ENCODE assay signal across 8 cellular contexts in genomic region chr3:23999012-23999641, GRCh38. TPM values are rescaled to one million over a fixed set of nuclear protein-coding genes. Genes with fewer than 3 reads are reported as not detected.
DNase-seq lines count a peak whose midpoint lies in the region; ATAC-seq and TF ChIP-seq lines count a peak whose summit lies in the region.

No MANE protein-coding gene starts in this region.

- ATAC-seq in HG03432 (IDR thresholded peaks at IDR 0.05; ENCODE audit: unreplicated experiment) (peak; percentile 66), heart right ventricle (peak in 1 of 8 donors; percentile 28)

- H3K4me3 ChIP-seq in heart right ventricle, result no peak overlapping the region

- no peak overlapping the region for H3K27ac ChIP-seq in heart right ventricle

- peaks cover 0 to 18% (median 7%) of the 10 kb centered on the region in 9 donors for H3K4me1 ChIP-seq in heart right ventricle

- no peaks in the 10 kb centered on the region for H3K27me3 ChIP-seq in heart right ventricle

- TF ChIP-seq CTCF in heart right ventricle (IDR thresholded peaks at IDR 0.05), result peak; percentile 74 to 95 (median 89)

- intact Hi-C loops in heart right ventricle (cut with DNase I), result loop anchor here (1.0 to 10.0 kb wide), 11 partner anchors 104 to 688 kb away; partner anchors contain the start of gene THRB (in 2 of the 10)

- H3K9me3 ChIP-seq in heart right ventricle, result no peaks in the 10 kb centered on the region

- H3K36me3 ChIP-seq in heart right ventricle, result no peaks in the 10 kb centered on the region

- DNase-seq in NCI-H2107 treated with DMSO at 0.1 percent for 48 hours (lab: John Stamatoyannopoulos, UW; ENCODE audit: unreplicated experiment) (peak; percentile 16), NCI-H2107 (lab: John Stamatoyannopoulos, UW) (no peak), RKO (ENCODE audit: low spot score) (peak; percentile 46), heart right ventricle (peak; percentile 53 to 66), retina (peak; percentile 70), amniotic stem cell (lab: John Stamatoyannopoulos, UW) (no peak)
- peak; percentile 63 for DNase-seq in activated naive CD4-positive, alpha-beta T cell treated with anti-CD3 and anti-CD28 coated beads, Interleukin-2, amount 50 U/mL, for 16 hours

- 12% methylated on average over 5 of the region's 5 CpGs for WGBS in heart right ventricle, 2 donors

RNA-seq across cellular contexts. Expression of gene NR1D2, which starts 54.0 kb away (rescaled TPM):
- total RNA-seq in heart right ventricle, result 10 to 100 TPM; 12.4 to 54.7 (median 36.2) TPM
- 1 to 10 TPM; 2.8 to 8.3 TPM for polyA plus RNA-seq in heart right ventricle

Comparison
In these comparisons a context has a peak if more than half of its experiments do, and no peak if none do; other contexts are left out.
1. DNase-seq: peak in NCI-H2107 treated with DMSO at 0.1 percent for 48 hours (single experiment), RKO (single experiment), activated naive CD4-positive, alpha-beta T cell treated with anti-CD3 and anti-CD28 coated beads, Interleukin-2, amount 50 U/mL, for 16 hours (single experiment), heart right ventricle (2 of 2) and retina (single experiment); none in NCI-H2107 (single experiment) and amniotic stem cell (single experiment).